ENCODE assay signal across 8 cellular contexts in the genomic region with DNA sequence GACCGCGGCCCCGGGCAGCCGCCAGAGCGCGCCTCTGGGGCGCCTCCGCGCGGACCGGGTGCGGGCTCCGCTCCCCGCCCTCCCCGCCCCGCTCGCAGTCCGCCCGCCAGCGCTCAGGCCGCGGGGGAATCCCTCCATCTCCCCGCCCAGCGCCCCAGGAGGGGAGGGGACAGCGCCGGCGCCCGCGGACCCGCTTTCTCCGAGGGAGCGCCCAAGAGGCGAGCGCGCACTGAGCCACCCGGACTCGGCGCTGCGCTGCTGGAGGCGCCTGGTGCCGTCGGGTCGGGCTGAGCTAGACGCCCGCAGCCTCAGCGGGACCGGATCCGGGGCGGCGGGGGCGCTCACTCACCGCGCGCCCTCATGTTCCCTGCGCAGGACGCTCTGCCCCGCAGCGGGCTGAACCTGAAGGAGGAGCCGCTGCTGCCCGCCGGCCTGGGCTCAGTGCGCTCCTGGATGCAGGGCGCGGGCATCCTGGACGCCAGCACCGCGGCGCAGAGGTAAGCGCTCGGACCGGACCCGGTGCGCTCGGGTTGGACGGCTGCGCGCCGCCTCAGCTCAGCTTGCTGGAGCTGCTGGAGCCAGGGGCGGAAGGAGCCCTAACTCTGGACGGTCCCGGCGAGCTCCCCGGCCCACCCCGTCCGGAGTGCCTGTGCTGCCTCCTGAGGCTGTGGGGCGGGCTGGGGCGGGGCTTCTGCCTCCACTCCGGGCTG. TPM values are rescaled to one million over a fixed set of nuclear protein-coding genes. Genes with fewer than 3 reads are reported as not detected.
DNase-seq lines count a peak whose midpoint lies in the region; ATAC-seq and TF ChIP-seq lines count a peak whose summit lies in the region.

No MANE protein-coding gene starts in this region.

- no peak overlapping the region for H3K27ac Mint-ChIP-seq in Calu3 (ENCODE audit: unreplicated experiment)
- H3K27ac Mint-ChIP-seq in activated T-cell treated with anti-CD3 and anti-CD28 coated beads, Interleukin-2, amount 50 U/mL, for 72 hours, result no peak overlapping the region

- H3K4me1 ChIP-seq in cardiac muscle cell (ENCODE audit: low read depth) (no peaks in the 10 kb centered on the region), prostate gland (replicated peaks) (peaks cover 7% of the 10 kb centered on the region)

- peaks cover 12% of the 10 kb centered on the region for H3K4me1 Mint-ChIP-seq in Calu3 (ENCODE audit: low read depth, unreplicated experiment)
- peaks cover 20% of the 10 kb centered on the region for H3K4me1 Mint-ChIP-seq in activated T-cell treated with anti-CD3 and anti-CD28 coated beads, Interleukin-2, amount 50 U/mL, for 72 hours (ENCODE audit: low read depth)

- H3K4me3 ChIP-seq in cardiac muscle cell (peak overlapping the region; percentile 39), prostate gland (peak overlapping the region; percentile 51 to 65)

- BruUV-seq in Calu3 (replicated peaks; lab: Mats Ljungman, UMichigan), result no TSS peak

- peaks cover 69% of the 10 kb centered on the region for H3K27me3 Mint-ChIP-seq in Calu3 (ENCODE audit: unreplicated experiment)
- H3K27me3 Mint-ChIP-seq in activated T-cell treated with anti-CD3 and anti-CD28 coated beads, Interleukin-2, amount 50 U/mL, for 72 hours (ENCODE audit: low read depth), result peaks cover 59% of the 10 kb centered on the region

- TF ChIP-seq POLR2A in prostate gland (IDR thresholded peaks at IDR 0.05), result no peak

- intact Hi-C loops in Calu3 (cut with micrococcal nuclease; ENCODE audit: unreplicated experiment) (no loop called here), prostate gland (cut with DNase I) (loop anchor here (10.0 kb wide), 1 partner anchor 151 kb away; a partner anchor contains a TSS)

- CTCF ChIA-PET in Calu3 (lab: Charles Lee), result no interaction called here

- under 1% methylated on average over 22 of the region's 88 CpGs for WGBS in prostate gland

- H3K4me3 Mint-ChIP-seq in Calu3 (ENCODE audit: low read depth, unreplicated experiment), result no peak overlapping the region
- H3K4me3 Mint-ChIP-seq in activated T-cell treated with anti-CD3 and anti-CD28 coated beads, Interleukin-2, amount 50 U/mL, for 72 hours, result peak overlapping the region in 1 of 2 donors; percentile 47

- H3K27me3 ChIP-seq in cardiac muscle cell (peaks cover 83% of the 10 kb centered on the region), prostate gland (replicated peaks; ENCODE audit: insufficient read depth) (no peaks in the 10 kb centered on the region)

- no peaks in the 10 kb centered on the region for H3K9me3 Mint-ChIP-seq in Calu3 (ENCODE audit: low read depth, unreplicated experiment)
- H3K9me3 Mint-ChIP-seq in activated T-cell treated with anti-CD3 and anti-CD28 coated beads, Interleukin-2, amount 50 U/mL, for 72 hours, result no peaks in the 10 kb centered on the region

- H3K9me3 ChIP-seq in cardiac muscle cell (ENCODE audit: low read depth) (no peaks in the 10 kb centered on the region), prostate gland (no peaks in the 10 kb centered on the region)

- H3K36me3 Mint-ChIP-seq in Calu3 (ENCODE audit: insufficient read depth, unreplicated experiment), result peaks cover 13% of the 10 kb centered on the region
- peaks cover 7 to 9% of the 10 kb centered on the region in 2 donors for H3K36me3 Mint-ChIP-seq in activated T-cell treated with anti-CD3 and anti-CD28 coated beads, Interleukin-2, amount 50 U/mL, for 72 hours (ENCODE audit: insufficient read depth in 2 of 2)

- H3K36me3 ChIP-seq in cardiac muscle cell (no peaks in the 10 kb centered on the region), prostate gland (no peaks in the 10 kb centered on the region)

- no peak overlapping the region for H3K27ac ChIP-seq in cardiac muscle cell
- H3K27ac ChIP-seq in prostate gland, result peak overlapping the region in 1 of 2 donors; percentile 38

- TF ChIP-seq CTCF in Calu3 (IDR thresholded peaks at IDR 0.05; ENCODE audit: unreplicated experiment), result no peak
- no peak for TF ChIP-seq CTCF in cardiac muscle cell (IDR thresholded peaks at IDR 0.05; ENCODE audit: low read depth, low read length)
- TF ChIP-seq CTCF in prostate gland (IDR thresholded peaks at IDR 0.05), result no peak

- DNase-seq in Calu3, result peak; percentile 22
- peak; percentile 41 for DNase-seq in NCI-H2196 (lab: John Stamatoyannopoulos, UW; ENCODE audit: unreplicated experiment)
- peak; percentile 69 to 75 for DNase-seq in activated T-cell treated with anti-CD3 and anti-CD28 coated beads, Interleukin-2, amount 50 U/mL, for 72 hours
- peak; percentile 30 to 56 for DNase-seq in cardiac muscle cell (ENCODE audit: low read depth in 1 of 2, low spot score in 1 of 2)
- peak; percentile 32 for DNase-seq in prostate gland (ENCODE audit: low spot score)
- no peak for DNase-seq in islet precursor cell

- ATAC-seq in activated T-cell treated with anti-CD3 and anti-CD28 coated beads, Interleukin-2, amount 50 U/mL, for 72 hours (replicated peaks in 1 of 2), result peak; percentile 74 to 76
- ATAC-seq in GM19467 (IDR thresholded peaks at IDR 0.05; ENCODE audit: unreplicated experiment), result no peak
- ATAC-seq in HG02981 (IDR thresholded peaks at IDR 0.05; ENCODE audit: unreplicated experiment), result no peak

RNA-seq across cellular contexts. Expression of a gene that starts 0.9 kb away (rescaled TPM):
- 4.3 and 6.6 TPM in 2 replicates for total RNA-seq in Calu3 (2022)
- total RNA-seq in activated T-cell treated with anti-CD3 and anti-CD28 coated beads, Interleukin-2, amount 50 U/mL, for 72 hours, result 10 to 100 TPM in 1 of 2 donors, 1 to 10 TPM in 1; 8.9 to 23.0 TPM
- total RNA-seq in cardiac muscle cell, result 14.8 and 24.2 TPM in 2 replicates
- 18.8 and 28.4 TPM in 2 replicates for polyA plus RNA-seq in cardiac muscle cell
- total RNA-seq in prostate gland, result 10 to 100 TPM; 48.9 to 58.8 TPM

RNA-seq across cellular contexts. Expression of a gene that starts 29.4 kb away (rescaled TPM):
- total RNA-seq in Calu3 (2022) (73.6 and 74.8 TPM in 2 replicates), cardiac muscle cell (216 and 266 TPM in 2 replicates), prostate gland (100 to 1,000 TPM; 132 to 141 TPM)
- total RNA-seq in activated T-cell treated with anti-CD3 and anti-CD28 coated beads, Interleukin-2, amount 50 U/mL, for 72 hours, result 100 to 1,000 TPM; 101 to 127 TPM
- 211 and 244 TPM in 2 replicates for polyA plus RNA-seq in cardiac muscle cell

RNA-seq across cellular contexts. Expression of a gene that starts 41.0 kb away (rescaled TPM):
- 303 and 310 TPM in 2 replicates for total RNA-seq in Calu3 (2022)
- total RNA-seq in activated T-cell treated with anti-CD3 and anti-CD28 coated beads, Interleukin-2, amount 50 U/mL, for 72 hours, result 100 to 1,000 TPM; 263 to 392 TPM
- 109 and 140 TPM in 2 replicates for total RNA-seq in cardiac muscle cell
- polyA plus RNA-seq in cardiac muscle cell, result 262 and 285 TPM in 2 replicates
- 100 to 1,000 TPM in 1 of 2 donors, 10 to 100 TPM in 1; 50.8 to 108 TPM for total RNA-seq in prostate gland

Comparison
In these comparisons a context has a peak if more than half of its experiments do, and no peak if none do; other contexts are left out.
1. ATAC-seq: peak in activated T-cell treated with anti-CD3 and anti-CD28 coated beads, Interleukin-2, amount 50 U/mL, for 72 hours (2 of 2); none in GM19467 (single experiment) and HG02981 (single experiment).